In the genomic region with DNA sequence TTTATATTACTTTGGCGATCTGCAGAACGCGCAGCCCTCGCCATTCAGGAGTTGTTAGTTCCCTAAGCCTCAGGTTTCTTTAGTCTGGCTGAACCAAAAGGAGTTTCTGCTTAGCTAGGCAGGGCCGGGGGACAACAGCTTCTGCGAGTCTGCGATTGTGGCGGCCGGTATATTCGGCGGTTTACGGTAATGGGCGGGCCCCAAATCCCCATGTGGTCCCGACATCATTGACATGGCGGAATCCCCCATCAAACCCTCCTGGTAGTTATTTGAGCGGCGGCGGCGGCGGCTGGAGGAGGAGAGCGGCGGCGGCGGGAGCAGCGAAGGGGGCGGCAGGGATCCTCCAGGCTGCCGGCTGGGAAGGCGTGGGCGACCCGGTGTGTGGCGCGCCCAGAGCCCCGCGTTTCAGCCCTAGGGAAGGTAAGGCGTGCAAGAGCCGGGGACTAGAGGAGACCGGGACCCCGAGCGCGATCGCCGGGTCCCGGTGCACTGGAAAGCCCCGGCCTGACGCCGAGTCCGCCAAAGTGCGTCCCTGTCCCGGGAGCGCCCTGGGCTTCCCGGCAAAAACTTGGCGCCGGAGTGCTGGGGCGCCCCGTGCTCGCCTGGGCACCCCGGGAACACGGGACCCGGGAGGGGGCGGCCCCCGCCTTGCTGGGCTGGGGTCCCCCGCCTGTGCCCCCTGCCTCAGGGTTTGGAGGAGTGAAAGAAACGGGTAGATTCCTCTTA, we compare ENCODE assay signal across 8 cellular contexts. TPM values are rescaled to one million over a fixed set of nuclear protein-coding genes. Genes with fewer than 3 reads are reported as not detected.
A peak's percentile ranks its signal among the peaks of the same experiment; 100 is the strongest.
DNase-seq lines count a peak whose midpoint lies in the region; ATAC-seq and TF ChIP-seq lines count a peak whose summit lies in the region.

A gene (plus strand): TSS at position 227 of the 726 bp plus-strand sequence. CDS start 72,902 bp downstream, outside the sequence.

- H3K27me3 ChIP-seq in PC-3 (ENCODE audit: low read length) = no peaks in the 10 kb centered on the region
- no peaks in the 10 kb centered on the region for H3K27me3 ChIP-seq in mucosa of stomach (ENCODE audit: control insufficient read depth, insufficient read depth, low read length)

- intact Hi-C loops in PC-3 (cut with micrococcal nuclease) = loop anchor here (1.0 to 10.0 kb wide), 7 partner anchors 37 to 233 kb away; no protein-coding TSS in a partner anchor

- POLR2A ChIA-PET in PC-3 (lab: Charles Lee; ENCODE audit: unreplicated experiment) = interaction anchor here (0.6 to 0.8 kb wide), 5 partner anchors 11 to 233 kb away, joined by 3 to 15 read pairs (median 3); no protein-coding TSS in a partner anchor

- peaks cover 33% of the 10 kb centered on the region for H4K20me1 ChIP-seq in PC-3 (ENCODE audit: low read length)

- peak within 1 kb of the TSS; percentile 87 for H3K27ac ChIP-seq in PC-3 (ENCODE audit: low read length)

- peak; percentile 45 for TF ChIP-seq RAD21 in Ishikawa (IDR thresholded peaks at IDR 0.05; ENCODE audit: low read depth)

- CTCF ChIA-PET in PC-3 (lab: Charles Lee) = interaction anchor here (0.6 kb wide), 2 partner anchors 129 to 162 kb away, joined by 3 to 4 read pairs; no protein-coding TSS in a partner anchor

- peaks cover 18% of the 10 kb centered on the region for H3K4me1 ChIP-seq in PC-3 (ENCODE audit: insufficient read depth, low read length)
- peaks cover 19% of the 10 kb centered on the region for H3K4me1 ChIP-seq in mucosa of stomach (ENCODE audit: control insufficient read depth, insufficient read depth, low read length)

- H3K9me2 ChIP-seq in PC-3 (replicated peaks; ENCODE audit: low read length) = no peaks in the 10 kb centered on the region

- H3K9ac ChIP-seq in PC-3 (ENCODE audit: low read length) (peak within 1 kb of the TSS; percentile 99), mucosa of stomach (ENCODE audit: low read length) (peak within 1 kb of the TSS; percentile 96)

- peak within 1 kb of the TSS; percentile 85 for H3K4me2 ChIP-seq in PC-3 (ENCODE audit: low read length)

- peaks cover 4% of the 10 kb centered on the region; the same call in 1 of the 2 replicates for H3K36me3 ChIP-seq in PC-3 (ENCODE audit: low read depth, low read length)
- H3K36me3 ChIP-seq in mucosa of stomach (ENCODE audit: control insufficient read depth, insufficient read depth, low read length) = no peaks in the 10 kb centered on the region

- H3F3A ChIP-seq in PC-3 (ENCODE audit: low read length, unreplicated experiment) = no peaks in the 10 kb centered on the region

- no peaks in the 10 kb centered on the region for H3K9me3 ChIP-seq in PC-3 (ENCODE audit: low read length)
- no peaks in the 10 kb centered on the region for H3K9me3 ChIP-seq in mucosa of stomach (ENCODE audit: control insufficient read depth, low read length)

- TSS peak; percentile 69 for BruUV-seq in PC-3 (replicated peaks; lab: Mats Ljungman, UMichigan)

- peak; percentile 74 for ATAC-seq in GM21529 (IDR thresholded peaks at IDR 0.05; ENCODE audit: unreplicated experiment)
- peak; percentile 73 for ATAC-seq in PC-3

- H2AFZ ChIP-seq in PC-3 (ENCODE audit: low read length) = peak within 1 kb of the TSS; percentile 78

- peak; percentile 94 for DNase-seq in DMS 273 treated with DMSO at 0.1 percent for 48 hours (lab: John Stamatoyannopoulos, UW)
- peak; percentile 95 for DNase-seq in PC-3
- DNase-seq in activated T-cell treated with anti-CD3 and anti-CD28 coated beads for 48 hours (ENCODE audit: low read depth) = peak; percentile 85
- DNase-seq in epithelial cell of proximal tubule (ENCODE audit: low read depth) = peak; percentile 64
- peak; percentile 84 to 85 for DNase-seq in stimulated activated CD8-positive, alpha-beta memory T cell treated with anti-CD3 and anti-CD28 coated beads, Interleukin-7, amount 100 ng/mL, for 1 hour (ENCODE audit: low read depth in 2 of 2)

- TF ChIP-seq EP300 in Ishikawa (IDR thresholded peaks at IDR 0.05; ENCODE audit: borderline replicate concordance) = peak; percentile 72; the same call in 1 of the 2 replicates

- peaks cover 62% of the 10 kb centered on the region for H3K79me2 ChIP-seq in PC-3 (ENCODE audit: low read length)

- H3K4me3 ChIP-seq in PC-3 (ENCODE audit: low read length) (peak within 1 kb of the TSS; percentile 95), epithelial cell of proximal tubule (ENCODE audit: low read depth, low read length) (peak within 1 kb of the TSS; percentile 96), mucosa of stomach (ENCODE audit: low read length) (peak within 1 kb of the TSS; percentile 69)

- TF ChIP-seq CTCF in PC-3 (conservative IDR thresholded peaks at IDR 0.05; ENCODE audit: low read depth, low read length) (no peak), epithelial cell of proximal tubule (conservative IDR thresholded peaks at IDR 0.05; ENCODE audit: low read depth, low read length) (no peak)

TF ChIP-seq in Ishikawa, 13 proteins besides CTCF, POLR2A, EP300 and RAD21:
- peak; percentile 88 for TF ChIP-seq EGR1 (IDR thresholded peaks at IDR 0.05)
- 0 out of 2 replicates have a peak, but pooled peaks have one; percentile 42 for TF ChIP-seq FOXM1 (IDR thresholded peaks at IDR 0.05; ENCODE audit: borderline replicate concordance, low read depth)
- TF ChIP-seq CEBPB (IDR thresholded peaks at IDR 0.05) = no peak; the same call in 1 of the 2 replicates
- TF ChIP-seq CREB1 (IDR thresholded peaks at IDR 0.05; ENCODE audit: low read depth) = peak; percentile 73
- TF ChIP-seq TEAD4 (IDR thresholded peaks at IDR 0.05) = peak; percentile 66
- TF ChIP-seq ZBTB7A (IDR thresholded peaks at IDR 0.05; ENCODE audit: low read depth) = peak; percentile 93
- TF ChIP-seq TAF1 (IDR thresholded peaks at IDR 0.05; ENCODE audit: low read depth) = peak; percentile 99
- TF ChIP-seq, protein P1, sequence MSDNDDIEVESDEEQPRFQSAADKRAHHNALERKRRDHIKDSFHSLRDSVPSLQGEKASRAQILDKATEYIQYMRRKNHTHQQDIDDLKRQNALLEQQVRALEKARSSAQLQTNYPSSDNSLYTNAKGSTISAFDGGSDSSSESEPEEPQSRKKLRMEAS (IDR thresholded peaks at IDR 0.05) = peak; percentile 83
- TF ChIP-seq, protein P2, sequence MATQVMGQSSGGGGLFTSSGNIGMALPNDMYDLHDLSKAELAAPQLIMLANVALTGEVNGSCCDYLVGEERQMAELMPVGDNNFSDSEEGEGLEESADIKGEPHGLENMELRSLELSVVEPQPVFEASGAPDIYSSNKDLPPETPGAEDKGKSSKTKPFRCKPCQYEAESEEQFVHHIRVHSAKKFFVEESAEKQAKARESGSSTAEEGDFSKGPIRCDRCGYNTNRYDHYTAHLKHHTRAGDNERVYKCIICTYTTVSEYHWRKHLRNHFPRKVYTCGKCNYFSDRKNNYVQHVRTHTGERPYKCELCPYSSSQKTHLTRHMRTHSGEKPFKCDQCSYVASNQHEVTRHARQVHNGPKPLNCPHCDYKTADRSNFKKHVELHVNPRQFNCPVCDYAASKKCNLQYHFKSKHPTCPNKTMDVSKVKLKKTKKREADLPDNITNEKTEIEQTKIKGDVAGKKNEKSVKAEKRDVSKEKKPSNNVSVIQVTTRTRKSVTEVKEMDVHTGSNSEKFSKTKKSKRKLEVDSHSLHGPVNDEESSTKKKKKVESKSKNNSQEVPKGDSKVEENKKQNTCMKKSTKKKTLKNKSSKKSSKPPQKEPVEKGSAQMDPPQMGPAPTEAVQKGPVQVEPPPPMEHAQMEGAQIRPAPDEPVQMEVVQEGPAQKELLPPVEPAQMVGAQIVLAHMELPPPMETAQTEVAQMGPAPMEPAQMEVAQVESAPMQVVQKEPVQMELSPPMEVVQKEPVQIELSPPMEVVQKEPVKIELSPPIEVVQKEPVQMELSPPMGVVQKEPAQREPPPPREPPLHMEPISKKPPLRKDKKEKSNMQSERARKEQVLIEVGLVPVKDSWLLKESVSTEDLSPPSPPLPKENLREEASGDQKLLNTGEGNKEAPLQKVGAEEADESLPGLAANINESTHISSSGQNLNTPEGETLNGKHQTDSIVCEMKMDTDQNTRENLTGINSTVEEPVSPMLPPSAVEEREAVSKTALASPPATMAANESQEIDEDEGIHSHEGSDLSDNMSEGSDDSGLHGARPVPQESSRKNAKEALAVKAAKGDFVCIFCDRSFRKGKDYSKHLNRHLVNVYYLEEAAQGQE (IDR thresholded peaks at IDR 0.05; ENCODE audit: low read depth) = 0 out of 2 replicates have a peak, but pooled peaks have one; percentile 16
- TF ChIP-seq, protein P3, sequence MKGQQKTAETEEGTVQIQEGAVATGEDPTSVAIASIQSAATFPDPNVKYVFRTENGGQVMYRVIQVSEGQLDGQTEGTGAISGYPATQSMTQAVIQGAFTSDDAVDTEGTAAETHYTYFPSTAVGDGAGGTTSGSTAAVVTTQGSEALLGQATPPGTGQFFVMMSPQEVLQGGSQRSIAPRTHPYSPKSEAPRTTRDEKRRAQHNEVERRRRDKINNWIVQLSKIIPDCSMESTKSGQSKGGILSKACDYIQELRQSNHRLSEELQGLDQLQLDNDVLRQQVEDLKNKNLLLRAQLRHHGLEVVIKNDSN (IDR thresholded peaks at IDR 0.05) = peak; percentile 88
- TF ChIP-seq NFIC (IDR thresholded peaks at IDR 0.05) = peak; percentile 38; the same call in 1 of the 2 replicates
- peak; percentile 79 for TF ChIP-seq TCF12 (IDR thresholded peaks at IDR 0.05; ENCODE audit: low read depth)
- peak; percentile 96 for TF ChIP-seq YY1 (IDR thresholded peaks at IDR 0.05; ENCODE audit: low read depth)

RNA-seq across cellular contexts. Expression of the gene that starts here (rescaled TPM):
- 48.6 and 56.3 TPM in 2 replicates for total RNA-seq in PC-3 (2014; rRNA removed)
- 31.9 and 37.3 TPM in 2 replicates for total RNA-seq in epithelial cell of proximal tubule

Comparison
In these comparisons a context has a peak if more than half of its experiments do, and no peak if none do; other contexts are left out.
1. Peak in every context shown above with its lines: DNase-seq, ATAC-seq, H3K4me3 ChIP-seq and H3K27ac ChIP-seq.